Comparison of ENCODE assay signal across 8 cellular contexts in genomic region chr15:74843891-74844299, GRCh38. TPM values are rescaled to one million over a fixed set of nuclear protein-coding genes. Genes with fewer than 3 reads are reported as not detected.
DNase-seq lines count a peak whose midpoint lies in the region; ATAC-seq, FAIRE-seq and TF ChIP-seq lines count a peak whose summit lies in the region.

No MANE protein-coding gene starts in this region.

- H3K36me3 ChIP-seq in WERI-Rb-1 = peaks cover 53% of the 10 kb centered on the region
- H3K36me3 ChIP-seq in kidney (ENCODE audit: control insufficient read depth in 1 of 2, insufficient read depth in 2 of 2, low read length in 2 of 2) = peaks cover 10 to 26% of the 10 kb centered on the region in 2 donors
- peaks cover 49% of the 10 kb centered on the region for H3K36me3 ChIP-seq in suprapubic skin

- intact Hi-C loops in kidney (cut with DNase I) = no loop called here

- H3K4me3 ChIP-seq in WERI-Rb-1 (ENCODE audit: low read depth, low read length) (peak overlapping the region; percentile 62), kidney (ENCODE audit: low read length in 2 of 2) (no peak overlapping the region), suprapubic skin (peak overlapping the region; percentile 96)

- H3K4me1 ChIP-seq in kidney (ENCODE audit: control insufficient read depth in 1 of 2, insufficient read depth in 1 of 2, low read depth in 1 of 2, low read length in 2 of 2) = peaks cover 26 to 43% of the 10 kb centered on the region in 2 donors
- H3K4me1 ChIP-seq in suprapubic skin = peaks cover 38% of the 10 kb centered on the region

- DNase-seq in activated CD8-positive, alpha-beta memory T cell treated with anti-CD3 and anti-CD28 coated beads for 24 hours = peak; percentile 75
- no peak for DNase-seq in activated CD8-positive, alpha-beta memory T cell treated with anti-CD3 and anti-CD28 coated beads, Interleukin-2, amount 50 U/mL, for 4 hours
- DNase-seq in WERI-Rb-1 (peak; percentile 62), kidney (peak; percentile 70), suprapubic skin (ENCODE audit: low spot score in 2 of 2) (no peak), NCI-H524 treated with DMSO at 0.1 percent for 48 hours (lab: John Stamatoyannopoulos, UW) (no peak), T-helper 9 cell (no peak)

- no peak for TF ChIP-seq POLR2A in suprapubic skin (IDR thresholded peaks at IDR 0.05)

- 32% methylated on average over 8 of the region's 12 CpGs for WGBS in suprapubic skin

- H3K27me3 ChIP-seq in WERI-Rb-1 (ENCODE audit: insufficient read depth, low read depth, severe bottlenecking) = no peaks in the 10 kb centered on the region
- no peaks in the 10 kb centered on the region for H3K27me3 ChIP-seq in suprapubic skin

- no peak for FAIRE-seq in kidney (lab: Jason Lieb, UNC)

- TF ChIP-seq CTCF in WERI-Rb-1 (IDR thresholded peaks at IDR 0.05; ENCODE audit: low read depth, low read length) (no peak), kidney (IDR thresholded peaks at IDR 0.05; ENCODE audit: borderline replicate concordance, extremely low read depth, insufficient read depth) (no peak), suprapubic skin (IDR thresholded peaks at IDR 0.05) (no peak)

- no peak for TF ChIP-seq EP300 in suprapubic skin (IDR thresholded peaks at IDR 0.05)

- H3K9ac ChIP-seq in kidney (ENCODE audit: low read length in 2 of 2) = peak overlapping the region in 1 of 2 donors; percentile 73

- H3K27ac ChIP-seq in WERI-Rb-1 (peak overlapping the region; percentile 96), kidney (ENCODE audit: low read depth in 2 of 2, low read length in 2 of 2) (peak overlapping the region; percentile 79 to 89), suprapubic skin (peak overlapping the region; percentile 86)

- H3K9me3 ChIP-seq in WERI-Rb-1 (ENCODE audit: severe bottlenecking) = no peaks in the 10 kb centered on the region
- H3K9me3 ChIP-seq in kidney (ENCODE audit: control insufficient read depth in 1 of 2, low read length in 2 of 2) = no peaks in the 10 kb centered on the region
- H3K9me3 ChIP-seq in suprapubic skin = no peaks in the 10 kb centered on the region

- no peak for ATAC-seq in HG02642 (IDR thresholded peaks at IDR 0.05; ENCODE audit: poor library complexity, unreplicated experiment)

RNA-seq across cellular contexts. Expression of gene ULK3, which starts 0.9 kb away (rescaled TPM):
- total RNA-seq in kidney (36.1 TPM), suprapubic skin (100 to 1,000 TPM; 105 to 330 (median 129) TPM)
- polyA plus RNA-seq in kidney (ENCODE audit: insufficient read depth, low read depth, low replicate concordance) = 34.5 TPM

RNA-seq across cellular contexts. Expression of gene CPLX3, which starts 17.5 kb away (rescaled TPM):
- total RNA-seq in kidney (not detected), suprapubic skin (under 1 TPM in 1 of 4 donors, not detected in 3; 0.47 TPM)
- polyA plus RNA-seq in kidney (ENCODE audit: insufficient read depth, low read depth, low replicate concordance) = not detected

RNA-seq across cellular contexts. Expression of gene SCAMP2, which starts 29.3 kb away (rescaled TPM):
- 102 TPM for total RNA-seq in kidney
- polyA plus RNA-seq in kidney (ENCODE audit: insufficient read depth, low read depth, low replicate concordance) = 87.9 TPM
- total RNA-seq in suprapubic skin = 100 to 1,000 TPM in 2 of 4 donors, 10 to 100 TPM in 2; 82.7 to 120 (median 102) TPM

RNA-seq across cellular contexts. Expression of gene LMAN1L, which starts 31.3 kb away (rescaled TPM):
- not detected for total RNA-seq in kidney
- polyA plus RNA-seq in kidney (ENCODE audit: insufficient read depth, low read depth, low replicate concordance) = not detected
- total RNA-seq in suprapubic skin = under 1 TPM in 1 of 4 donors, not detected in 3; 0.42 TPM

RNA-seq across cellular contexts. Expression of gene MPI, which starts 45.9 kb away (rescaled TPM):
- total RNA-seq in kidney = 33.7 TPM
- 52.0 TPM for polyA plus RNA-seq in kidney (ENCODE audit: insufficient read depth, low read depth, low replicate concordance)
- total RNA-seq in suprapubic skin = 10 to 100 TPM; 17.1 to 59.2 (median 41.4) TPM

Comparison
In these comparisons a context has a peak if more than half of its experiments do, and no peak if none do; other contexts are left out.
1. DNase-seq: peak in activated CD8-positive, alpha-beta memory T cell treated with anti-CD3 and anti-CD28 coated beads for 24 hours (single experiment), WERI-Rb-1 (single experiment) and kidney (single experiment); none in activated CD8-positive, alpha-beta memory T cell treated with anti-CD3 and anti-CD28 coated beads, Interleukin-2, amount 50 U/mL, for 4 hours (single experiment), suprapubic skin (0 of 2), NCI-H524 treated with DMSO at 0.1 percent for 48 hours (single experiment) and T-helper 9 cell (single experiment).
2. H3K4me3 ChIP-seq: peak in WERI-Rb-1 (single experiment) and suprapubic skin (single experiment); none in kidney (0 of 2).
3. Peak in every context shown above with its lines, with median percentiles within 50 percentile points of each other: H3K27ac ChIP-seq.